In the genomic region with DNA sequence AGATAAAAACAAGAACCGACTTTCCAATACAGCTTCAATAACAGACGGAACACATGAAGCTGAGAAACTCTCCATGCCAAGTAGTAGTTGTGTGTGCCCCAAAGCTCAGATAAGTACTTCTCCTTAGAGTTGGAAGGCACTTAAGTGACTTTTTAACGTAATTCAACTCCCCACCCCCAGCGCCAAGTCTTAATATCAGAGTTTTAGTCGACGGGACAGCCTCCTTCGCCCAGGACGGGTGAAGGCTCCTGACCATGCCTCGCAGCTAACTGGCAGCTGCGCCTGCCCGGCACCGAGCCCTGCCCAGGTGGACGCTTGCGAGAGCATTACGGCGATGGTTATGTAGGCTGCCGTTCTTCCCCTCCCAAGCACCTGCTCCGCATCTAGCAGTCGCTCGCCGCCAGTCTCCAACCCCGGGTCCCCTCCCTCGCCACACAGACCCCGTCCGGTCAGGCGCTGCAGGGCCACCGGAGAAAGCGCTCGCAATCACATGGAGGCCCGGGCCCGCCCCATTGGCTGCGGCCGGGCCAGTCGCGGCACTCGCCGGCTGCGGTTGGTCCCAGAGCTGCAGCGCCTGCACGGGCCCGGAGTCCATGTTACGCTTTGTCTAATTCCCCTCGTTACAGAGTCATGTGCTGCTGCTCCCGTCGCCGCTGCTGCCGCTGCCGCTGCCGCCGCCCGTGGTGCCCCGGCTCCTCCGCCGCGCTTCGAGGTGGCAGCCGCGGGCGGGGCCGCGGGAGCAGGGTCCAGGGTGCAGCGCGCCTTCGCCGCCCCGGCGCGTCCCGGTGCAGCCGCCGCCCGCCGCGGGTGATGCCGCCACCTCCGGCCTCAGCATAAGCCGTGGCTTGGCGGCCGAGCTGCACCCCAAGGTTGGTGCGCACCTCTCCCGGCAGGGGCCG, we compare ENCODE assay signal across 8 cellular contexts. TPM values are rescaled to one million over a fixed set of nuclear protein-coding genes. Genes with fewer than 3 reads are reported as not detected.
DNase-seq lines count a peak whose midpoint lies in the region; TF ChIP-seq lines count a peak whose summit lies in the region.

A gene (plus strand): TSS at position 610 of the 899 bp plus-strand sequence. CDS start 112,037 bp downstream, outside the sequence.

- WGBS in testis, 2 donors, result 0 to 1% methylated on average over 14 to 79 of the region's 82 CpGs

- no peaks in the 10 kb centered on the region for H3K9me3 Mint-ChIP-seq in activated naive CD4-positive, alpha-beta T cell treated with anti-CD3 and anti-CD28 coated beads, Interleukin-2, amount 10 ng/mL, durations not matched to agents 7 days and 5 days

- intact Hi-C loops in testis (cut with DNase I; ENCODE audit: low total_unique reads), result no loop called here

- peak within 1 kb of the TSS; percentile 64 for H3K27ac Mint-ChIP-seq in activated naive CD4-positive, alpha-beta T cell treated with anti-CD3 and anti-CD28 coated beads, Interleukin-2, amount 10 ng/mL, durations not matched to agents 7 days and 5 days

- H3K4me3 Mint-ChIP-seq in activated naive CD4-positive, alpha-beta T cell treated with anti-CD3 and anti-CD28 coated beads, Interleukin-2, amount 10 ng/mL, durations not matched to agents 7 days and 5 days, result peak within 1 kb of the TSS; percentile 69

- no peak for TF ChIP-seq POLR2A in testis (IDR thresholded peaks at IDR 0.05)

- H3K4me3 ChIP-seq in MM.1S (ENCODE audit: low read length) (peak within 1 kb of the TSS; percentile 61), testis (peak within 1 kb of the TSS; percentile 79 to 87)

- peaks cover 10% of the 10 kb centered on the region; the same call in 1 of the 2 replicates for H3K4me1 ChIP-seq in MM.1S (ENCODE audit: low read length)
- H3K4me1 ChIP-seq in testis, result peaks cover 15% of the 10 kb centered on the region

- H3F3A ChIP-seq in MM.1S (ENCODE audit: insufficient read depth, low read length), result peaks cover 10% of the 10 kb centered on the region; the same call in 1 of the 2 replicates

- peak within 1 kb of the TSS; percentile 92 for H2AFZ ChIP-seq in MM.1S (ENCODE audit: low read length)

- H3K9me3 ChIP-seq in MM.1S (replicated peaks; ENCODE audit: insufficient read depth, low read length) (no peaks in the 10 kb centered on the region), testis (no peaks in the 10 kb centered on the region)

- H3K27ac ChIP-seq in MM.1S (ENCODE audit: low read length), result peak within 1 kb of the TSS; percentile 76
- peak within 1 kb of the TSS; percentile 80 to 91 for H3K27ac ChIP-seq in testis

- peaks cover 22% of the 10 kb centered on the region for H3K4me1 Mint-ChIP-seq in activated naive CD4-positive, alpha-beta T cell treated with anti-CD3 and anti-CD28 coated beads, Interleukin-2, amount 10 ng/mL, durations not matched to agents 7 days and 5 days

- peak within 1 kb of the TSS; percentile 93 for H3K4me2 ChIP-seq in MM.1S (ENCODE audit: low read depth, low read length)

- no peaks in the 10 kb centered on the region for H3K79me2 ChIP-seq in MM.1S (ENCODE audit: low read length)

- DNase-seq in GM04504 (ENCODE audit: low read depth), result peak; percentile 48
- peak; percentile 78 for DNase-seq in HCEC 1CT
- peak; percentile 79 for DNase-seq in MM.1S
- DNase-seq in SK-MEL-5 (ENCODE audit: low read depth, low spot score), result peak; percentile 75
- DNase-seq in activated naive CD4-positive, alpha-beta T cell treated with anti-CD3 and anti-CD28 coated beads, Interleukin-2, amount 10 ng/mL, durations not matched to agents 7 days and 5 days, result peak; percentile 78
- DNase-seq in germinal center (ENCODE audit: low spot score), result peak; percentile 86
- peak; percentile 45 to 94 (median 88) for DNase-seq in nucleus accumbens (lab: John Stamatoyannopoulos, UW)
- DNase-seq in testis, result peak; percentile 90

- TF ChIP-seq CTCF in MM.1S (IDR thresholded peaks at IDR 0.05; ENCODE audit: low read length) (no peak), testis (IDR thresholded peaks at IDR 0.05) (no peak)

- peak within 1 kb of the TSS; percentile 76 for H3K9ac ChIP-seq in MM.1S (ENCODE audit: low read length)

- CTCF ChIA-PET in activated naive CD4-positive, alpha-beta T cell treated with anti-CD3 and anti-CD28 coated beads, Interleukin-2, amount 10 ng/mL, durations not matched to agents 7 days and 5 days (lab: Charles Lee), result interaction anchor here (0.7 to 1.6 kb wide), 6 partner anchors 14 to 171 kb away, joined by 3 to 4 read pairs (median 3); no protein-coding TSS in a partner anchor

- H4K20me1 ChIP-seq in MM.1S (ENCODE audit: insufficient read depth, low read length), result no peaks in the 10 kb centered on the region

- H3K36me3 ChIP-seq in MM.1S (replicated peaks; ENCODE audit: insufficient read depth, low read length), result no peaks in the 10 kb centered on the region
- H3K36me3 ChIP-seq in testis (ENCODE audit: low read depth, missing control alignments), result no peaks in the 10 kb centered on the region

- in situ Hi-C loops in SK-MEL-5 (cut with HindIII; ENCODE audit: low pct_unique_long_range_greater_than_20kb, low sequenced_read_pairs), result no loop called here

- H3K9me2 ChIP-seq in MM.1S (replicated peaks; ENCODE audit: insufficient read depth, low read length), result no peaks in the 10 kb centered on the region

- H3K27me3 Mint-ChIP-seq in activated naive CD4-positive, alpha-beta T cell treated with anti-CD3 and anti-CD28 coated beads, Interleukin-2, amount 10 ng/mL, durations not matched to agents 7 days and 5 days, result peaks cover 27% of the 10 kb centered on the region

- peaks cover 2% of the 10 kb centered on the region for H3K36me3 Mint-ChIP-seq in activated naive CD4-positive, alpha-beta T cell treated with anti-CD3 and anti-CD28 coated beads, Interleukin-2, amount 10 ng/mL, durations not matched to agents 7 days and 5 days

- H3K27me3 ChIP-seq in MM.1S (replicated peaks; ENCODE audit: insufficient read depth, low read length) (no peaks in the 10 kb centered on the region), testis (no peaks in the 10 kb centered on the region)

RNA-seq across cellular contexts. Expression of the gene that starts here (rescaled TPM):
- total RNA-seq in SK-MEL-5 (2014; rRNA removed; shearing (Covaris generic)), result 46.0 and 48.7 TPM in 2 replicates
- polyA plus RNA-seq in SK-MEL-5 (2015; cell fraction: cytosol; rRNA removed), result 56.2 and 70.3 TPM in 2 replicates
- polyA plus RNA-seq in SK-MEL-5 (2015; cell fraction: nucleus; rRNA removed), result 38.1 and 43.8 TPM in 2 replicates
- total RNA-seq in testis, result 10 to 100 TPM; 41.1 to 46.1 TPM
- polyA plus RNA-seq in testis (ENCODE audit: insufficient read depth, low read depth, low replicate concordance), result 20.8 TPM

Comparison
In these comparisons a context has a peak if more than half of its experiments do, and no peak if none do; other contexts are left out.
1. Peak in every context shown above with its lines: DNase-seq, H3K4me3 ChIP-seq and H3K27ac ChIP-seq.